Comparison of ENCODE assay signal across 8 cellular contexts in genomic region chr2:111121873-111122630, GRCh38. TPM values are rescaled to one million over a fixed set of nuclear protein-coding genes. Genes with fewer than 3 reads are reported as not detected.
DNase-seq lines count a peak whose midpoint lies in the region; ATAC-seq and TF ChIP-seq lines count a peak whose summit lies in the region.

No MANE protein-coding gene starts in this region.

- H3K9me3 Mint-ChIP-seq in natural killer cell, result no peaks in the 10 kb centered on the region
- H3K9me3 Mint-ChIP-seq in stimulated activated naive CD8-positive, alpha-beta T cell treated with anti-CD3 and anti-CD28 coated beads, Interleukin-15, Interleukin-2, amounts not matched to agents 100 ng/mL and 50 ng/mL, for 24 hours, result no peaks in the 10 kb centered on the region

- no peak for TF ChIP-seq CTCF in fibroblast of pulmonary artery (IDR thresholded peaks at IDR 0.05; ENCODE audit: low read length, missing control alignments)
- TF ChIP-seq CTCF in natural killer cell (IDR thresholded peaks at IDR 0.05), result no peak

- ATAC-seq in GM21717 (IDR thresholded peaks at IDR 0.05; ENCODE audit: unreplicated experiment) (peak; percentile 53), natural killer cell (peak; percentile 59 to 76 (median 68))

- H3K27ac Mint-ChIP-seq in natural killer cell, result peak overlapping the region; percentile 86 to 89
- peak overlapping the region; percentile 87 for H3K27ac Mint-ChIP-seq in stimulated activated naive CD8-positive, alpha-beta T cell treated with anti-CD3 and anti-CD28 coated beads, Interleukin-15, Interleukin-2, amounts not matched to agents 100 ng/mL and 50 ng/mL, for 24 hours

- H3K4me1 Mint-ChIP-seq in natural killer cell, result peaks cover 51 to 58% of the 10 kb centered on the region in 2 donors
- H3K4me1 Mint-ChIP-seq in stimulated activated naive CD8-positive, alpha-beta T cell treated with anti-CD3 and anti-CD28 coated beads, Interleukin-15, Interleukin-2, amounts not matched to agents 100 ng/mL and 50 ng/mL, for 24 hours (ENCODE audit: low read depth), result peaks cover 68% of the 10 kb centered on the region

- H3K4me3 ChIP-seq in Jurkat, Clone E6-1 (ENCODE audit: low read length), result peak overlapping the region; percentile 66
- H3K4me3 ChIP-seq in fibroblast of pulmonary artery (replicated peaks; ENCODE audit: low read depth, low read length), result peak overlapping the region; percentile 88

- intact Hi-C loops in natural killer cell (cut with micrococcal nuclease), result loop anchor here (2.0 to 5.0 kb wide), 2 partner anchors 267 to 445 kb away; partner anchors contain the start of gene BUB1

- DNase-seq in DMS53 (lab: John Stamatoyannopoulos, UW), result peak; percentile 99
- peak; percentile 67 for DNase-seq in Jurkat, Clone E6-1 (ENCODE audit: low read depth, low spot score)
- DNase-seq in RPMI7951 (ENCODE audit: low read depth), result peak; percentile 87
- peak; percentile 71 for DNase-seq in activated T-helper 9 cell treated with anti-CD3 and anti-CD28 coated beads, Interleukin-2, amount 50 U/mL, for 16 hours (ENCODE audit: low read depth)
- peak; percentile 89 for DNase-seq in fibroblast of pulmonary artery (ENCODE audit: low read depth)
- DNase-seq in natural killer cell, result peak; percentile 79

- H3K4me3 Mint-ChIP-seq in natural killer cell, result peak overlapping the region; percentile 95
- H3K4me3 Mint-ChIP-seq in stimulated activated naive CD8-positive, alpha-beta T cell treated with anti-CD3 and anti-CD28 coated beads, Interleukin-15, Interleukin-2, amounts not matched to agents 100 ng/mL and 50 ng/mL, for 24 hours, result peak overlapping the region; percentile 94

- peaks cover 26 to 28% of the 10 kb centered on the region in 2 donors for H3K27me3 Mint-ChIP-seq in natural killer cell (ENCODE audit: low read depth in 2 of 2)
- peaks cover 20% of the 10 kb centered on the region for H3K27me3 Mint-ChIP-seq in stimulated activated naive CD8-positive, alpha-beta T cell treated with anti-CD3 and anti-CD28 coated beads, Interleukin-15, Interleukin-2, amounts not matched to agents 100 ng/mL and 50 ng/mL, for 24 hours

- H3K36me3 Mint-ChIP-seq in natural killer cell, result no peaks in the 10 kb centered on the region
- H3K36me3 Mint-ChIP-seq in stimulated activated naive CD8-positive, alpha-beta T cell treated with anti-CD3 and anti-CD28 coated beads, Interleukin-15, Interleukin-2, amounts not matched to agents 100 ng/mL and 50 ng/mL, for 24 hours (ENCODE audit: low read depth), result peaks cover 42% of the 10 kb centered on the region

RNA-seq across cellular contexts. Expression of gene BCL2L11, which starts 1.3 kb away (rescaled TPM):
- polyA plus RNA-seq in Jurkat, Clone E6-1 (2012; ENCODE audit: insufficient read depth, insufficient read length), result 9.5 TPM
- 2.3 and 5.3 TPM in 2 replicates for total RNA-seq in RPMI7951 (2014; rRNA removed; shearing (Covaris generic))
- total RNA-seq in natural killer cell, result 10 to 100 TPM; 27.4 to 56.9 (median 39.9) TPM

Comparison
In these comparisons a context has a peak if more than half of its experiments do, and no peak if none do; other contexts are left out.
1. Peak in every context shown above with its lines: DNase-seq, ATAC-seq and H3K4me3 ChIP-seq.